ENCODE assay signal across 12 cellular contexts in the genomic region with DNA sequence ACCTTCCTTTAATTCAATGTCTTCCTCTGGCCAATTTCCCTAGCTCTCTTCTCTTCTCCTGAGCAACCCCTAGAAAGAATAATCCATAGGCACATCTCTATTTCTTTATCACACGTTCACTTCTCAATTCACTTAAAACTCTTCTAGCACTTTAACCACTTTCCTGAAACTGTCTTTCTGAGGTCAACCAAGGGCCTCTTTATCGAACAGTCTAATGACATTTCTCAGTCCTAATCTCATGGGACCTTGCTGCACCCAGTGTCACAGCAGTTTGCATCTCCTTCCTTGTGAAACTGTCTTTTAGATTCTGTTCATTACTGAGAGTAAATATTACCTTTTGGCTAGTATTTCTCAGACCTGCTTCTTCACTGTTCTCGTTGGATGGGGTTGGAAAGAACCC.
DNase-seq lines count a peak whose midpoint lies in the region; ATAC-seq lines count a peak whose summit lies in the region.
"Had no signal": no experiment of that assay in that cellular context is flagged by ENCODE, and none has a peak within 500 bp of the region (broad histone marks: within the 10 kb centered on the region; RNA-seq: fewer than 3 reads in every experiment).

No MANE protein-coding gene starts in this region.

- H3K4me1 ChIP-seq in SJCRH30 = no peaks in the 10 kb centered on the region

- H3K27me3 ChIP-seq in SJCRH30 = peaks cover 3% of the 10 kb centered on the region; the same call in 1 of the 2 replicates
- H3K27me3 ChIP-seq: neural progenitor cell had no signal

- peaks cover 0 to 5% of the 10 kb centered on the region in 2 donors for H3K9me3 Mint-ChIP-seq in activated naive CD4-positive, alpha-beta T cell treated with anti-CD3 and anti-CD28 coated beads, Interleukin-2, amount 50 U/mL, for 72 hours
- H3K9me3 Mint-ChIP-seq: neural progenitor cell; T-helper 2 cell treated with Interferon-gamma antibody and Interleukin-4, amounts not matched to agents 5 μg/mL and 100 μg/mL, for 36 hours had no signal

- no peak for DNase-seq in stimulated activated naive CD8-positive, alpha-beta T cell treated with anti-CD3 and anti-CD28 coated beads, Interleukin-15, Interleukin-2, amounts not matched to agents 100 U/mL and 50 U/mL, for 24 hours
- DNase-seq in SJCRH30 (no peak), islet precursor cell (no peak)
- no peak for DNase-seq in activated naive CD4-positive, alpha-beta T cell treated with anti-CD3 and anti-CD28 coated beads, Interleukin-2, amount 50 U/mL, for 72 hours (ENCODE audit: low spot score in 2 of 2)
- DNase-seq: DND-41, HCEC 1CT, MM.1S had no signal

- no peaks in the 10 kb centered on the region for H3K9me3 ChIP-seq in SJCRH30 (replicated peaks)

- H3K4me3 ChIP-seq in SJCRH30 = no peak overlapping the region
- H3K4me3 ChIP-seq: neural progenitor cell had no signal

- no peaks in the 10 kb centered on the region for H3K36me3 ChIP-seq in SJCRH30
- H3K36me3 ChIP-seq: neural progenitor cell had no signal

- H3K27ac Mint-ChIP-seq in activated naive CD4-positive, alpha-beta T cell treated with anti-CD3 and anti-CD28 coated beads, Interleukin-2, amount 50 U/mL, for 72 hours = no peak overlapping the region
- H3K27ac Mint-ChIP-seq: neural progenitor cell; T-helper 2 cell treated with Interferon-gamma antibody and Interleukin-4, amounts not matched to agents 5 μg/mL and 100 μg/mL, for 36 hours had no signal

- no peak overlapping the region for H3K27ac ChIP-seq in SJCRH30
- H3K27ac ChIP-seq: neural progenitor cell had no signal

- ATAC-seq in GM19324 (IDR thresholded peaks at IDR 0.05; ENCODE audit: low FRiP score, unreplicated experiment) (peak; percentile 90), HG02588 (IDR thresholded peaks at IDR 0.05; ENCODE audit: unreplicated experiment) (peak; percentile 92), HG03354 (IDR thresholded peaks at IDR 0.05; ENCODE audit: poor library complexity, severe bottlenecking, unreplicated experiment) (peak; percentile 94)
- ATAC-seq in stimulated activated naive CD8-positive, alpha-beta T cell treated with anti-CD3 and anti-CD28 coated beads, Interleukin-15, Interleukin-2, amounts not matched to agents 100 U/mL and 50 U/mL, for 24 hours = peak; percentile 52
- ATAC-seq in activated naive CD4-positive, alpha-beta T cell treated with anti-CD3 and anti-CD28 coated beads, Interleukin-2, amount 50 U/mL, for 72 hours = no peak

- H3K36me3 Mint-ChIP-seq in activated naive CD4-positive, alpha-beta T cell treated with anti-CD3 and anti-CD28 coated beads, Interleukin-2, amount 50 U/mL, for 72 hours = no peaks in the 10 kb centered on the region
- H3K36me3 Mint-ChIP-seq: neural progenitor cell had no signal

Comparison
In these comparisons a context has a peak if more than half of its experiments do, and no peak if none do; other contexts are left out.
1. ATAC-seq: peak in GM19324 (single experiment), HG02588 (single experiment), HG03354 (single experiment) and stimulated activated naive CD8-positive, alpha-beta T cell treated with anti-CD3 and anti-CD28 coated beads, Interleukin-15, Interleukin-2, amounts not matched to agents 100 U/mL and 50 U/mL, for 24 hours (single experiment); none in activated naive CD4-positive, alpha-beta T cell treated with anti-CD3 and anti-CD28 coated beads, Interleukin-2, amount 50 U/mL, for 72 hours (0 of 2).